In genomic region chr5:132821791-132822190, GRCh38 we compare ENCODE assay signal across 1 cellular context.
TF ChIP-seq lines count a peak whose summit lies in the region.

No MANE protein-coding gene starts in this region.

TF ChIP-seq in H1, 55 proteins besides CTCF, POLR2A, EP300 and RAD21:
- TF ChIP-seq JUND (IDR thresholded peaks at IDR 0.05; ENCODE audit: low read length), result no peak
- no peak for TF ChIP-seq SIN3A (conservative IDR thresholded peaks at IDR 0.05 in 1 of 2, IDR thresholded peaks at IDR 0.05 in 1 of 2; ENCODE audit: low read depth in 1 of 2, low read length in 2 of 2)
- no peak for TF ChIP-seq SAP30 (IDR thresholded peaks at IDR 0.05; ENCODE audit: insufficient read depth, insufficient replicate concordance, low read length)
- no peak for TF ChIP-seq RFX5 (IDR thresholded peaks at IDR 0.05; ENCODE audit: borderline replicate concordance, low read depth, low read length)
- no peak for TF ChIP-seq NANOG (IDR thresholded peaks at IDR 0.05; ENCODE audit: insufficient read depth, low read depth, low read length, poor library complexity, severe bottlenecking)
- no peak for TF ChIP-seq BACH1 (IDR thresholded peaks at IDR 0.05; ENCODE audit: low read length)
- no peak for TF ChIP-seq ATF2 (IDR thresholded peaks at IDR 0.05; ENCODE audit: low read length)
- TF ChIP-seq EGR1 (IDR thresholded peaks at IDR 0.05; ENCODE audit: borderline replicate concordance, low read depth, low read length), result no peak
- TF ChIP-seq FOSL1 (IDR thresholded peaks at IDR 0.05; ENCODE audit: insufficient read depth, low read depth, low read length), result no peak
- TF ChIP-seq JUN (IDR thresholded peaks at IDR 0.05; ENCODE audit: low read depth, low read length), result no peak
- no peak for TF ChIP-seq MAFK (IDR thresholded peaks at IDR 0.05; ENCODE audit: low read depth, low read length)
- TF ChIP-seq CHD2 (IDR thresholded peaks at IDR 0.05; ENCODE audit: low read length), result no peak
